ENCODE assay signal across 1 cellular context in the genomic region with DNA sequence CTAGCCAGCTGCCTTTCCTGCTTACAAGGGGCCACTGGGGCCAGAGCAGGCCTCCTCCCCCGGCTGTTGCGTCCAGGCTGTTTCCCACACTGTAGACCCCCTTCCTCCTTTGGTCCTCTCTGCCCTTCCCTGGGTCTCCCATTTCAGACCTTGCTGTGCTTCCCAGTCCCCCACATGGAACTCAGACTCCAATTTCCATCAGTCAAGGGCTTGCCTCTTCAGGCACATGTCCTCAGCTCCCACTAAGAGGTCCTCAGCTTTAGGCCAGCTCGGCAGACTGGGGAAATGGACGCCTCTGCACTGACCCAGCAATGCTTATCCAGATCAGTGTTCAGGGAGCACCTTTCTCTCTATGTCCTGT.
TF ChIP-seq lines count a peak whose summit lies in the region.

No MANE protein-coding gene starts in this region.

TF ChIP-seq in HepG2, 621 proteins besides CTCF, POLR2A, EP300 and RAD21 (continued from another document):
- TF ChIP-seq, protein P1, sequence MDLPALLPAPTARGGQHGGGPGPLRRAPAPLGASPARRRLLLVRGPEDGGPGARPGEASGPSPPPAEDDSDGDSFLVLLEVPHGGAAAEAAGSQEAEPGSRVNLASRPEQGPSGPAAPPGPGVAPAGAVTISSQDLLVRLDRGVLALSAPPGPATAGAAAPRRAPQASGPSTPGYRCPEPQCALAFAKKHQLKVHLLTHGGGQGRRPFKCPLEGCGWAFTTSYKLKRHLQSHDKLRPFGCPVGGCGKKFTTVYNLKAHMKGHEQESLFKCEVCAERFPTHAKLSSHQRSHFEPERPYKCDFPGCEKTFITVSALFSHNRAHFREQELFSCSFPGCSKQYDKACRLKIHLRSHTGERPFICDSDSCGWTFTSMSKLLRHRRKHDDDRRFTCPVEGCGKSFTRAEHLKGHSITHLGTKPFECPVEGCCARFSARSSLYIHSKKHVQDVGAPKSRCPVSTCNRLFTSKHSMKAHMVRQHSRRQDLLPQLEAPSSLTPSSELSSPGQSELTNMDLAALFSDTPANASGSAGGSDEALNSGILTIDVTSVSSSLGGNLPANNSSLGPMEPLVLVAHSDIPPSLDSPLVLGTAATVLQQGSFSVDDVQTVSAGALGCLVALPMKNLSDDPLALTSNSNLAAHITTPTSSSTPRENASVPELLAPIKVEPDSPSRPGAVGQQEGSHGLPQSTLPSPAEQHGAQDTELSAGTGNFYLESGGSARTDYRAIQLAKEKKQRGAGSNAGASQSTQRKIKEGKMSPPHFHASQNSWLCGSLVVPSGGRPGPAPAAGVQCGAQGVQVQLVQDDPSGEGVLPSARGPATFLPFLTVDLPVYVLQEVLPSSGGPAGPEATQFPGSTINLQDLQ (CRISPR knock-in tag; IDR thresholded peaks at IDR 0.05), result 0 out of 2 replicates have a peak, but pooled peaks have one; percentile 39
- TF ChIP-seq ZNF850 (CRISPR knock-in tag; conservative IDR thresholded peaks at IDR 0.05), result 0 out of 2 replicates have a peak, but pooled peaks have one; percentile 68
- TF ChIP-seq ZNF296 (CRISPR knock-in tag; conservative IDR thresholded peaks at IDR 0.05), result peak; percentile 41; the same call in 1 of the 2 replicates
- peak; percentile 75; the same call in 1 of the 2 replicates for TF ChIP-seq KDM5B (CRISPR knock-in tag; IDR thresholded peaks at IDR 0.05; ENCODE audit: borderline replicate concordance)
- 0 out of 2 replicates have a peak, but pooled peaks have one; percentile 14 for TF ChIP-seq ZNF709 (CRISPR knock-in tag; IDR thresholded peaks at IDR 0.05)
- TF ChIP-seq, protein P2, sequence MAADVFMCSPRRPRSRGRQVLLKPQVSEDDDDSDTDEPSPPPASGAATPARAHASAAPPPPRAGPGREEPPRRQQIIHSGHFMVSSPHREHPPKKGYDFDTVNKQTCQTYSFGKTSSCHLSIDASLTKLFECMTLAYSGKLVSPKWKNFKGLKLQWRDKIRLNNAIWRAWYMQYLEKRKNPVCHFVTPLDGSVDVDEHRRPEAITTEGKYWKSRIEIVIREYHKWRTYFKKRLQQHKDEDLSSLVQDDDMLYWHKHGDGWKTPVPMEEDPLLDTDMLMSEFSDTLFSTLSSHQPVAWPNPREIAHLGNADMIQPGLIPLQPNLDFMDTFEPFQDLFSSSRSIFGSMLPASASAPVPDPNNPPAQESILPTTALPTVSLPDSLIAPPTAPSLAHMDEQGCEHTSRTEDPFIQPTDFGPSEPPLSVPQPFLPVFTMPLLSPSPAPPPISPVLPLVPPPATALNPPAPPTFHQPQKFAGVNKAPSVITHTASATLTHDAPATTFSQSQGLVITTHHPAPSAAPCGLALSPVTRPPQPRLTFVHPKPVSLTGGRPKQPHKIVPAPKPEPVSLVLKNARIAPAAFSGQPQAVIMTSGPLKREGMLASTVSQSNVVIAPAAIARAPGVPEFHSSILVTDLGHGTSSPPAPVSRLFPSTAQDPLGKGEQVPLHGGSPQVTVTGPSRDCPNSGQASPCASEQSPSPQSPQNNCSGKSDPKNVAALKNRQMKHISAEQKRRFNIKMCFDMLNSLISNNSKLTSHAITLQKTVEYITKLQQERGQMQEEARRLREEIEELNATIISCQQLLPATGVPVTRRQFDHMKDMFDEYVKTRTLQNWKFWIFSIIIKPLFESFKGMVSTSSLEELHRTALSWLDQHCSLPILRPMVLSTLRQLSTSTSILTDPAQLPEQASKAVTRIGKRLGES (CRISPR knock-in tag; IDR thresholded peaks at IDR 0.05; ENCODE audit: borderline replicate concordance), result no peak
- TF ChIP-seq ZNF670 (CRISPR knock-in tag; IDR thresholded peaks at IDR 0.05; ENCODE audit: borderline replicate concordance), result 0 out of 2 replicates have a peak, but pooled peaks have one; percentile 46
- TF ChIP-seq TBX3 (IDR thresholded peaks at IDR 0.05; ENCODE audit: borderline replicate concordance), result no peak
- TF ChIP-seq AGO2 (optimal IDR thresholded peaks at IDR 0.05; ENCODE audit: low read depth, low read length), result no peak
- TF ChIP-seq, protein P3, sequence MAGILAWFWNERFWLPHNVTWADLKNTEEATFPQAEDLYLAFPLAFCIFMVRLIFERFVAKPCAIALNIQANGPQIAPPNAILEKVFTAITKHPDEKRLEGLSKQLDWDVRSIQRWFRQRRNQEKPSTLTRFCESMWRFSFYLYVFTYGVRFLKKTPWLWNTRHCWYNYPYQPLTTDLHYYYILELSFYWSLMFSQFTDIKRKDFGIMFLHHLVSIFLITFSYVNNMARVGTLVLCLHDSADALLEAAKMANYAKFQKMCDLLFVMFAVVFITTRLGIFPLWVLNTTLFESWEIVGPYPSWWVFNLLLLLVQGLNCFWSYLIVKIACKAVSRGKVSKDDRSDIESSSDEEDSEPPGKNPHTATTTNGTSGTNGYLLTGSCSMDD (CRISPR knock-in tag; IDR thresholded peaks at IDR 0.05), result no peak
- TF ChIP-seq, protein P4, sequence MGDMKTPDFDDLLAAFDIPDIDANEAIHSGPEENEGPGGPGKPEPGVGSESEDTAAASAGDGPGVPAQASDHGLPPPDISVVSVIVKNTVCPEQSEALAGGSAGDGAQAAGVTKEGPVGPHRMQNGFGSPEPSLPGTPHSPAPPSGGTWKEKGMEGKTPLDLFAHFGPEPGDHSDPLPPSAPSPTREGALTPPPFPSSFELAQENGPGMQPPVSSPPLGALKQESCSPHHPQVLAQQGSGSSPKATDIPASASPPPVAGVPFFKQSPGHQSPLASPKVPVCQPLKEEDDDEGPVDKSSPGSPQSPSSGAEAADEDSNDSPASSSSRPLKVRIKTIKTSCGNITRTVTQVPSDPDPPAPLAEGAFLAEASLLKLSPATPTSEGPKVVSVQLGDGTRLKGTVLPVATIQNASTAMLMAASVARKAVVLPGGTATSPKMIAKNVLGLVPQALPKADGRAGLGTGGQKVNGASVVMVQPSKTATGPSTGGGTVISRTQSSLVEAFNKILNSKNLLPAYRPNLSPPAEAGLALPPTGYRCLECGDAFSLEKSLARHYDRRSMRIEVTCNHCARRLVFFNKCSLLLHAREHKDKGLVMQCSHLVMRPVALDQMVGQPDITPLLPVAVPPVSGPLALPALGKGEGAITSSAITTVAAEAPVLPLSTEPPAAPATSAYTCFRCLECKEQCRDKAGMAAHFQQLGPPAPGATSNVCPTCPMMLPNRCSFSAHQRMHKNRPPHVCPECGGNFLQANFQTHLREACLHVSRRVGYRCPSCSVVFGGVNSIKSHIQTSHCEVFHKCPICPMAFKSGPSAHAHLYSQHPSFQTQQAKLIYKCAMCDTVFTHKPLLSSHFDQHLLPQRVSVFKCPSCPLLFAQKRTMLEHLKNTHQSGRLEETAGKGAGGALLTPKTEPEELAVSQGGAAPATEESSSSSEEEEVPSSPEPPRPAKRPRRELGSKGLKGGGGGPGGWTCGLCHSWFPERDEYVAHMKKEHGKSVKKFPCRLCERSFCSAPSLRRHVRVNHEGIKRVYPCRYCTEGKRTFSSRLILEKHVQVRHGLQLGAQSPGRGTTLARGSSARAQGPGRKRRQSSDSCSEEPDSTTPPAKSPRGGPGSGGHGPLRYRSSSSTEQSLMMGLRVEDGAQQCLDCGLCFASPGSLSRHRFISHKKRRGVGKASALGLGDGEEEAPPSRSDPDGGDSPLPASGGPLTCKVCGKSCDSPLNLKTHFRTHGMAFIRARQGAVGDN (CRISPR knock-in tag; IDR thresholded peaks at IDR 0.05), result 0 out of 2 replicates have a peak, but pooled peaks have one; percentile 19
- peak; percentile 66 for TF ChIP-seq ZNF263 (CRISPR knock-in tag; IDR thresholded peaks at IDR 0.05)
- 0 out of 2 replicates have a peak, but pooled peaks have one; percentile 12 for TF ChIP-seq HES4 (CRISPR knock-in tag; IDR thresholded peaks at IDR 0.05; ENCODE audit: borderline replicate concordance)
- TF ChIP-seq KMT2A (CRISPR knock-in tag; IDR thresholded peaks at IDR 0.05), result no peak
- no peak for TF ChIP-seq RBAK (CRISPR knock-in tag; IDR thresholded peaks at IDR 0.05)
- peak; percentile 24; the same call in 1 of the 2 replicates for TF ChIP-seq HDAC1 (CRISPR knock-in tag; IDR thresholded peaks at IDR 0.05)
- TF ChIP-seq ZFP82 (CRISPR knock-in tag; IDR thresholded peaks at IDR 0.05; ENCODE audit: borderline replicate concordance), result 0 out of 2 replicates have a peak, but pooled peaks have one; percentile 73
- TF ChIP-seq GATA4 (IDR thresholded peaks at IDR 0.05; ENCODE audit: borderline replicate concordance, low read depth), result no peak
TF ChIP-seq in HepG2: peak in this region for 13.
